11 cellular contexts compared by ENCODE assay signal in the genomic region with DNA sequence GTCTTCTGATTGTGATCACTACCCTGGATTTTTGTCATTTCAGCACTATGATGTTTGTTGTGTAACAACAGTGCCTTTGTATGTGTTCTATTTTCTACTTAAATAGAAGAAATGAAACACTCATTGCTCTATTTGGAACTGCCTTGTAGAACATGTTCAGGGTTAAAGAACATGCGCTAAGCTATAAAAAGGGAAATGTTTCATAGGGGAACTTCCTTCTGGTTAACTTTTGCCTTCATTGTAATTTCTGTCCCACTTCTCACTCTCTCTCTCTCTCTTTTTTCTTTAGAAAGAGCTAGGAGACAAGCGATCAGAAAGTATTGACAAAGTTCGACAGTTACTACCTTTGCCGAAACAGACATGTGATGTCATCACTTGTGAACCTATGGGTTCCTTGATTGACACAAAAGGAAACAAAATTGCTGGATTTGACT. TPM values are rescaled to one million over a fixed set of nuclear protein-coding genes. Genes with fewer than 3 reads are reported as not detected.
A peak's percentile ranks its signal among the peaks of the same experiment; 100 is the strongest.
DNase-seq lines count a peak whose midpoint lies in the region; ATAC-seq, FAIRE-seq and TF ChIP-seq lines count a peak whose summit lies in the region.
"Had no signal": no experiment of that assay in that cellular context is flagged by ENCODE, and none has a peak within 500 bp of the region (broad histone marks: within the 10 kb centered on the region; RNA-seq: fewer than 3 reads in every experiment).

A gene (minus strand): TSS at position 13 of the 434 bp plus-strand sequence. CDS start 45,908 bp downstream, outside the sequence.

- dilution Hi-C loops in keratinocyte (cut with MboI; ENCODE audit: extremely low pct_ligation_motif_present, low sequenced_read_pairs): no loop called here

- H3K36me3 ChIP-seq in BLaER1: peaks cover 21% of the 10 kb centered on the region; the same call in 1 of the 2 replicates
- H3K36me3 ChIP-seq in Karpas-422 (ENCODE audit: insufficient read depth, low read length): no peaks in the 10 kb centered on the region
- no peaks in the 10 kb centered on the region for H3K36me3 ChIP-seq in keratinocyte (ENCODE audit: control insufficient read depth in 2 of 2, extremely low read depth in 1 of 2, insufficient read depth in 2 of 2, low read length in 2 of 2)
- H3K36me3 ChIP-seq in Peyer's patch: no peaks in the 10 kb centered on the region
- H3K36me3 ChIP-seq: pancreas had no signal

- H3K4me3 ChIP-seq in BLaER1 (no peak within 1 kb of the TSS), Karpas-422 (ENCODE audit: low read length) (peak within 1 kb of the TSS; percentile 64), keratinocyte (ENCODE audit: control insufficient read depth in 2 of 3, extremely low read depth in 1 of 3, insufficient read depth in 2 of 3, low read depth in 1 of 3, low read length in 3 of 3) (no peak within 1 kb of the TSS), Peyer's patch (peak within 1 kb of the TSS in 2 of 4 donors; percentile 8 to 18)

- peak; percentile 37 for ATAC-seq in GM21381 (IDR thresholded peaks at IDR 0.05; ENCODE audit: unreplicated experiment)

- H3K9ac ChIP-seq in BLaER1: no peak within 1 kb of the TSS
- peak within 1 kb of the TSS; percentile 72 for H3K9ac ChIP-seq in Karpas-422 (ENCODE audit: low read length)
- H3K9ac ChIP-seq in keratinocyte (ENCODE audit: control insufficient read depth, extremely low read depth, insufficient read depth, low read length): no peak within 1 kb of the TSS

- H3K9me3 ChIP-seq in BLaER1 (no peaks in the 10 kb centered on the region), Karpas-422 (ENCODE audit: low read length) (no peaks in the 10 kb centered on the region), keratinocyte (ENCODE audit: control insufficient read depth, low read depth, low read length) (no peaks in the 10 kb centered on the region), Peyer's patch (no peaks in the 10 kb centered on the region)
- H3K9me3 ChIP-seq: pancreas had no signal

- DNase-seq in Karpas-422 (peak; percentile 71), keratinocyte (ENCODE audit: low read depth, low spot score) (no peak), Peyer's patch (no peak), mesenteric fat pad (ENCODE audit: low spot score) (no peak), hepatic stellate cell (ENCODE audit: low spot score) (no peak)
- DNase-seq in stimulated activated CD4-positive, alpha-beta T cell treated with anti-CD3 and anti-CD28 coated beads, Interleukin-15, amount 100 ng/mL, for 24 hours: no peak
- DNase-seq: NCI-H1092, pancreas had no signal

- H3K4me2 ChIP-seq in BLaER1: peak within 1 kb of the TSS; percentile 62
- H3K4me2 ChIP-seq in Karpas-422 (ENCODE audit: low read depth, low read length, poor library complexity, severe bottlenecking): peak within 1 kb of the TSS; percentile 92
- no peak within 1 kb of the TSS for H3K4me2 ChIP-seq in keratinocyte (ENCODE audit: control insufficient read depth, extremely low read depth, insufficient read depth, low read depth, low read length)

- no peak for FAIRE-seq in keratinocyte (lab: Jason Lieb, UNC)
- FAIRE-seq: bronchial epithelial cell had no signal

- H3K9me2 ChIP-seq in Karpas-422 (replicated peaks; ENCODE audit: insufficient read depth, low read length): no peaks in the 10 kb centered on the region

- H2AFZ ChIP-seq in Karpas-422 (ENCODE audit: low read length) (peak within 1 kb of the TSS; percentile 71), keratinocyte (ENCODE audit: control insufficient read depth, low read length) (peak within 1 kb of the TSS; percentile 62)

- peak within 1 kb of the TSS; percentile 8; the same call in 1 of the 2 replicates for H3K27ac ChIP-seq in BLaER1
- peak within 1 kb of the TSS; percentile 94 for H3K27ac ChIP-seq in Karpas-422 (ENCODE audit: low read length)
- H3K27ac ChIP-seq in keratinocyte (ENCODE audit: control insufficient read depth, insufficient read depth, low read length): no peak within 1 kb of the TSS
- H3K27ac ChIP-seq in Peyer's patch: peak within 1 kb of the TSS in 2 of 4 donors; percentile 25 to 58
- H3K27ac ChIP-seq: pancreas had no signal

- TF ChIP-seq CTCF in keratinocyte (optimal IDR thresholded peaks at IDR 0.05 in 1 of 3, IDR thresholded peaks at IDR 0.05 in 1 of 3, conservative IDR thresholded peaks at IDR 0.05 in 1 of 3; ENCODE audit: extremely low read depth in 1 of 3, insufficient read depth in 2 of 3, low read length in 3 of 3) (no peak), Peyer's patch (IDR thresholded peaks at IDR 0.05) (no peak)

- no peaks in the 10 kb centered on the region for H3K27me3 ChIP-seq in BLaER1
- H3K27me3 ChIP-seq in Karpas-422 (ENCODE audit: low read length): no peaks in the 10 kb centered on the region
- no peaks in the 10 kb centered on the region for H3K27me3 ChIP-seq in keratinocyte (ENCODE audit: control insufficient read depth, extremely low read depth, insufficient read depth, low read length)
- H3K27me3 ChIP-seq in Peyer's patch: no peaks in the 10 kb centered on the region
- H3K27me3 ChIP-seq: pancreas had no signal

- TF ChIP-seq POLR2A in Peyer's patch (IDR thresholded peaks at IDR 0.05): no peak

- H3K79me2 ChIP-seq in Karpas-422 (ENCODE audit: low read length): no peaks in the 10 kb centered on the region
- H3K79me2 ChIP-seq in keratinocyte (ENCODE audit: control insufficient read depth, insufficient read depth, low read length): no peaks in the 10 kb centered on the region

- no peaks in the 10 kb centered on the region for H3K9me1 ChIP-seq in keratinocyte (ENCODE audit: control insufficient read depth, extremely low read depth, insufficient read depth, low read length)

- no peaks in the 10 kb centered on the region for H4K20me1 ChIP-seq in BLaER1
- H4K20me1 ChIP-seq in Karpas-422 (ENCODE audit: insufficient read depth, low read depth, low read length): no peaks in the 10 kb centered on the region
- H4K20me1 ChIP-seq in keratinocyte (ENCODE audit: control insufficient read depth, extremely low read depth, insufficient read depth, low read length): no peaks in the 10 kb centered on the region

- peaks cover 40% of the 10 kb centered on the region for H3K4me1 ChIP-seq in BLaER1
- peaks cover 94% of the 10 kb centered on the region for H3K4me1 ChIP-seq in Karpas-422 (ENCODE audit: low read length)
- no peaks in the 10 kb centered on the region for H3K4me1 ChIP-seq in keratinocyte (ENCODE audit: control insufficient read depth, extremely low read depth, insufficient read depth, low read length)
- H3K4me1 ChIP-seq in Peyer's patch: peaks cover 0 to 12% (median 3%) of the 10 kb centered on the region in 4 donors
- H3K4me1 ChIP-seq: pancreas had no signal

RNA-seq across cellular contexts. Expression of the gene that starts here (rescaled TPM):
- total RNA-seq in Karpas-422 (2014; rRNA removed; shearing (Covaris generic); ENCODE audit: low replicate concordance): not detected in 2 replicates
- not detected in 3 replicates for polyA plus RNA-seq in keratinocyte
- polyA plus RNA-seq in keratinocyte (2011; ENCODE audit: low read depth): not detected
- polyA plus RNA-seq in keratinocyte (2011; cell fraction: cytosol; rRNA removed): not detected in 2 replicates
- not detected in 2 replicates for polyA plus RNA-seq in keratinocyte (2011; cell fraction: nucleus; rRNA removed)
- polyA plus RNA-seq in keratinocyte (2012; ENCODE audit: low replicate concordance): not detected in 2 replicates
- not detected in 3 replicates for polyA minus RNA-seq in keratinocyte
- not detected for polyA minus RNA-seq in keratinocyte (2011; cell fraction: cytosol; rRNA and poly(A)+ RNA removed)
- not detected in 2 replicates for polyA minus RNA-seq in keratinocyte (2011; cell fraction: nucleus; rRNA and poly(A)+ RNA removed)
- total RNA-seq in Peyer's patch (1 to 10 TPM in 2 of 4 donors, not detected in 2; 1.7 to 3.3 TPM), mesenteric fat pad (5.7 TPM)
- total RNA-seq: bronchial epithelial cell had no signal

Comparison
In these comparisons a context has a peak if more than half of its experiments do, and no peak if none do; other contexts are left out.
1. Peak in DNase-seq, H3K4me3 ChIP-seq, H3K27ac ChIP-seq, H3K9ac ChIP-seq and H3K4me2 ChIP-seq in Karpas-422; RNA of the gene not detected or under 1 TPM.